ENCODE assay signal across 10 cellular contexts in genomic region chr17:82980632-82981031, GRCh38.
"Had no signal": no experiment of that assay in that cellular context is flagged by ENCODE, and none has a peak within 500 bp of the region (broad histone marks: within the 10 kb centered on the region; RNA-seq: fewer than 3 reads in every experiment).

No MANE protein-coding gene starts in this region.

- H3K9me3 Mint-ChIP-seq: activated naive CD4-positive, alpha-beta T cell treated with anti-CD3 and anti-CD28 coated beads, Interleukin-2, amount 50 U/mL, for 72 hours; stimulated activated naive CD8-positive, alpha-beta T cell treated with anti-CD3 and anti-CD28 coated beads, Interleukin-15, Interleukin-2, amounts not matched to agents 100 ng/mL and 50 ng/mL, for 24 hours had no signal

- FAIRE-seq: keratinocyte had no signal

- ATAC-seq: activated naive CD4-positive, alpha-beta T cell treated with anti-CD3 and anti-CD28 coated beads, Interleukin-2, amount 50 U/mL, for 72 hours had no signal

- DNase-seq: activated CD4-positive, alpha-beta T cell treated with anti-CD3 and anti-CD28 coated beads for 1 hour; activated CD4-positive, alpha-beta T cell treated with anti-CD3 and anti-CD28 coated beads, Interleukin-2, amount 50 U/mL, for 48 hours; activated gamma-delta T cell; effector memory CD4-positive, alpha-beta T cell; hippocampal formation; stimulated activated CD4-positive, alpha-beta T cell treated with anti-CD3 and anti-CD28 coated beads, Interleukin-12 subunit alpha, Interleukin-12 subunit beta, amount 100 ng/mL, for 4 hours; stimulated activated CD4-positive, alpha-beta T cell treated with anti-CD3 and anti-CD28 coated beads, Interleukin-1b, Interleukin-23, amount 100 ng/mL, for 48 hours had no signal

- H3K4me3 Mint-ChIP-seq: stimulated activated naive CD8-positive, alpha-beta T cell treated with anti-CD3 and anti-CD28 coated beads, Interleukin-15, Interleukin-2, amounts not matched to agents 100 ng/mL and 50 ng/mL, for 24 hours had no signal

- H3K27me3 Mint-ChIP-seq: stimulated activated naive CD8-positive, alpha-beta T cell treated with anti-CD3 and anti-CD28 coated beads, Interleukin-15, Interleukin-2, amounts not matched to agents 100 ng/mL and 50 ng/mL, for 24 hours had no signal

- H3K27ac Mint-ChIP-seq: activated naive CD4-positive, alpha-beta T cell treated with anti-CD3 and anti-CD28 coated beads, Interleukin-2, amount 50 U/mL, for 72 hours; stimulated activated naive CD8-positive, alpha-beta T cell treated with anti-CD3 and anti-CD28 coated beads, Interleukin-15, Interleukin-2, amounts not matched to agents 100 ng/mL and 50 ng/mL, for 24 hours had no signal
